ENCODE assay signal across 16 cellular contexts in genomic region chr9:80650964-80651555, GRCh38.
DNase-seq lines count a peak whose midpoint lies in the region; ATAC-seq and TF ChIP-seq lines count a peak whose summit lies in the region.
"Had no signal": no experiment of that assay in that cellular context is flagged by ENCODE, and none has a peak within 500 bp of the region (broad histone marks: within the 10 kb centered on the region; RNA-seq: fewer than 3 reads in every experiment).

No MANE protein-coding gene starts in this region.

- no peak for TF ChIP-seq POLR2A in gastroesophageal sphincter (IDR thresholded peaks at IDR 0.05)

- H3K4me3 ChIP-seq in astrocyte of the cerebellum (ENCODE audit: low read depth, low read length): no peak overlapping the region
- H3K4me3 ChIP-seq in gastroesophageal sphincter: no peak overlapping the region
- H3K4me3 ChIP-seq: dorsolateral prefrontal cortex, prostate gland had no signal

- peaks cover 3 to 15% (median 4%) of the 10 kb centered on the region in 3 donors for H3K4me1 ChIP-seq in gastroesophageal sphincter
- H3K4me1 ChIP-seq: prostate gland had no signal

- ATAC-seq in gastroesophageal sphincter: peak; percentile 40
- ATAC-seq: activated CD8-positive, alpha-beta T cell treated with anti-CD3 and anti-CD28 coated beads for 36 hours had no signal

- WGBS in gastroesophageal sphincter (ENCODE audit: low coverage in 1 of 2), 2 donors: 17 to 28% methylated on average over 5 of the region's 5 CpGs

- H3K27me3 ChIP-seq in gastroesophageal sphincter: no peaks in the 10 kb centered on the region
- H3K27me3 ChIP-seq: dorsolateral prefrontal cortex had no signal

- peak overlapping the region in 2 of 4 donors; percentile 33 to 37 for H3K27ac ChIP-seq in gastroesophageal sphincter
- H3K27ac ChIP-seq: prostate gland had no signal

- H3K9me3 ChIP-seq in gastroesophageal sphincter: peaks cover 0 to 8% (median 0%) of the 10 kb centered on the region in 3 donors
- H3K9me3 ChIP-seq: prostate gland had no signal

- TF ChIP-seq CTCF in astrocyte of the cerebellum (IDR thresholded peaks at IDR 0.05; ENCODE audit: low read depth, low read length, missing control alignments): no peak
- TF ChIP-seq CTCF in gastroesophageal sphincter (IDR thresholded peaks at IDR 0.05): no peak

- in situ Hi-C loops in astrocyte of the cerebellum (cut with HindIII; ENCODE audit: low sequenced_read_pairs): no loop called here

- DNase-seq in ELR (ENCODE audit: low read depth) (peak; percentile 41), astrocyte of the cerebellum (ENCODE audit: low read depth) (peak; percentile 67), renal cortical epithelial cell (ENCODE audit: low read depth) (peak; percentile 36), AML-193 (lab: John Stamatoyannopoulos, UW) (no peak), AG20443 (ENCODE audit: low spot score) (no peak), activated gamma-delta T cell (lab: John Stamatoyannopoulos, UW) (no peak), NCI-H1105 treated with DMSO at 0.1 percent for 48 hours (lab: John Stamatoyannopoulos, UW) (no peak)
- DNase-seq: activated CD8-positive, alpha-beta T cell treated with anti-CD3 and anti-CD28 coated beads for 36 hours; CD4-positive, alpha-beta memory T cell; hippocampal formation; Kasumi-1; NCI-H2227 treated with DMSO at 0.1 percent for 48 hours; stimulated activated CD4-positive, alpha-beta T cell treated with anti-CD3 and anti-CD28 coated beads, Interleukin-4, amount 100 ng/mL, for 4 hours had no signal

- no peaks in the 10 kb centered on the region for H3K36me3 ChIP-seq in gastroesophageal sphincter
- H3K36me3 ChIP-seq: prostate gland had no signal

- no peak for TF ChIP-seq EP300 in gastroesophageal sphincter (IDR thresholded peaks at IDR 0.05)

Comparison
In these comparisons a context has a peak if more than half of its experiments do, and no peak if none do; other contexts are left out.
1. DNase-seq: peak in ELR (single experiment), astrocyte of the cerebellum (single experiment) and renal cortical epithelial cell (single experiment); none in AML-193 (0 of 2), AG20443 (single experiment), activated gamma-delta T cell (single experiment) and NCI-H1105 treated with DMSO at 0.1 percent for 48 hours (single experiment).